14 cellular contexts compared by ENCODE assay signal in genomic region chr1:90000934-90001676, GRCh38. TPM values are rescaled to one million over a fixed set of nuclear protein-coding genes. Genes with fewer than 3 reads are reported as not detected.
A peak's percentile ranks its signal among the peaks of the same experiment; 100 is the strongest.
DNase-seq lines count a peak whose midpoint lies in the region; ATAC-seq and TF ChIP-seq lines count a peak whose summit lies in the region.
"Had no signal": no experiment of that assay in that cellular context is flagged by ENCODE, and none has a peak within 500 bp of the region (broad histone marks: within the 10 kb centered on the region; RNA-seq: fewer than 3 reads in every experiment).

No MANE protein-coding gene starts in this region.

- H3K27ac ChIP-seq in HCT116 (ENCODE audit: low read depth, low read length): no peak overlapping the region
- H3K27ac ChIP-seq in PC-9: 0 out of 2 replicates have a peak overlapping the region, but pooled peaks have one; percentile 4

- H3K79me2 ChIP-seq in HCT116 (ENCODE audit: insufficient read depth, low read length) (peaks cover 98% of the 10 kb centered on the region), PC-9 (ENCODE audit: low read depth) (peaks cover 100% of the 10 kb centered on the region)

- H3K4me3 ChIP-seq in GM12865 (ENCODE audit: low read depth, low read length): no peak overlapping the region
- no peak overlapping the region for H3K4me3 ChIP-seq in HCT116 (replicated peaks in 1 of 2; ENCODE audit: low read depth in 1 of 2, low read length in 2 of 2)
- H3K4me3 ChIP-seq in PC-9: no peak overlapping the region

- H3F3A ChIP-seq in PC-9 (ENCODE audit: insufficient read depth, low read depth): peaks cover 30% of the 10 kb centered on the region; the same call in 1 of the 2 replicates

- CTCF ChIA-PET in HCT116 (lab: Charles Lee) (interaction anchor here (0.5 kb wide), 1 partner anchor 16 kb away, joined by 5 read pairs; no protein-coding TSS in a partner anchor), PC-9 (lab: Charles Lee) (no interaction called here)

- no peak for TF ChIP-seq CTCF in GM12865 (IDR thresholded peaks at IDR 0.05; ENCODE audit: insufficient read depth, low read depth, low read length, missing control alignments)
- peak; percentile 11 to 53 (median 34); a peak in 4 of 6 replicates for TF ChIP-seq CTCF in HCT116 (IDR thresholded peaks at IDR 0.05 in 2 of 3, conservative IDR thresholded peaks at IDR 0.05 in 1 of 3; ENCODE audit: borderline replicate concordance in 1 of 3, insufficient read depth in 1 of 3, low read depth in 2 of 3, low read length in 2 of 3)
- TF ChIP-seq CTCF in PC-9 (conservative IDR thresholded peaks at IDR 0.05): no peak
- peak; percentile 34 for TF ChIP-seq CTCF in neural crest cell (conservative IDR thresholded peaks at IDR 0.05)

- H3K4me1 ChIP-seq in HCT116 (ENCODE audit: control insufficient read depth in 1 of 2, insufficient read depth in 2 of 2, low read length in 2 of 2): peaks cover 3 to 4% of the 10 kb centered on the region in 2 experiments; a peak in 2 of 4 replicates
- H3K4me1 ChIP-seq in PC-9 (replicated peaks; ENCODE audit: insufficient read depth): peaks cover 70% of the 10 kb centered on the region

- no peaks in the 10 kb centered on the region for H3K9me3 Mint-ChIP-seq in neural crest cell
- H3K9me3 Mint-ChIP-seq: activated T-helper 1 cell treated with anti-CD3 and anti-CD28 coated beads, Interleukin-12 subunit alpha, Interleukin-12 subunit beta, Interleukin-2, Interleukin-4 antibody, amounts not matched to agents 30 ng/mL and 10 ng/mL and 1 ng/mL, durations not matched to agents 14 hours and 24 hours and 36 hours; natural killer cell had no signal

- TF ChIP-seq RAD21 in HCT116 (IDR thresholded peaks at IDR 0.05; ENCODE audit: low read depth): no peak

- no peaks in the 10 kb centered on the region; the same call in 1 of the 2 replicates for H4K20me1 ChIP-seq in HCT116 (ENCODE audit: insufficient read depth)
- H4K20me1 ChIP-seq in PC-9 (ENCODE audit: insufficient read depth): peaks cover 83% of the 10 kb centered on the region

- peak; percentile 73 for ATAC-seq in HCT116
- no peak for ATAC-seq in GM18517 (IDR thresholded peaks at IDR 0.05; ENCODE audit: unreplicated experiment)
- no peak for ATAC-seq in GM19463 (IDR thresholded peaks at IDR 0.05; ENCODE audit: unreplicated experiment)

- peak; percentile 18 for DNase-seq in GM12865 (ENCODE audit: low read depth)
- no peak for DNase-seq in HCT116 (ENCODE audit: low read depth, low spot score)
- no peak for DNase-seq in PC-9
- DNase-seq in neural crest cell (ENCODE audit: low read depth, low spot score): no peak
- no peak for DNase-seq in nucleus accumbens (lab: John Stamatoyannopoulos, UW)
- DNase-seq in 8988T: no peak
- DNase-seq: central memory CD4-positive, alpha-beta T cell; natural killer cell; NCI-H146; stimulated activated CD4-positive, alpha-beta T cell treated with anti-CD3 and anti-CD28 coated beads, Interleukin-12 subunit alpha, Interleukin-12 subunit beta, amount 100 ng/mL, for 4 hours; stimulated activated CD8-positive, alpha-beta memory T cell treated with anti-CD3 and anti-CD28 coated beads, Interleukin-4, amount 100 ng/mL, for 48 hours had no signal

- no peaks in the 10 kb centered on the region for H3K27me3 Mint-ChIP-seq in neural crest cell (ENCODE audit: low read depth)

- H2AFZ ChIP-seq in HCT116 (ENCODE audit: low read depth, low read length, poor library complexity, severe bottlenecking) (no peak overlapping the region), PC-9 (no peak overlapping the region)

- no peak for TF ChIP-seq POLR2A in HCT116 (IDR thresholded peaks at IDR 0.05; ENCODE audit: borderline replicate concordance, extremely low read depth, insufficient read depth, insufficient read length)

- peak overlapping the region; percentile 22 for H3K27ac Mint-ChIP-seq in neural crest cell (ENCODE audit: unreplicated experiment)
- H3K27ac Mint-ChIP-seq: activated T-helper 1 cell treated with anti-CD3 and anti-CD28 coated beads, Interleukin-12 subunit alpha, Interleukin-12 subunit beta, Interleukin-2, Interleukin-4 antibody, amounts not matched to agents 30 ng/mL and 10 ng/mL and 1 ng/mL, durations not matched to agents 14 hours and 24 hours and 36 hours had no signal

- H3K4me2 ChIP-seq in HCT116 (ENCODE audit: low read length) (no peak overlapping the region), PC-9 (no peak overlapping the region)

- peaks cover 49% of the 10 kb centered on the region for H3K4me1 Mint-ChIP-seq in neural crest cell

- no peak overlapping the region for H3K9ac ChIP-seq in HCT116 (ENCODE audit: low read length)

- no peaks in the 10 kb centered on the region for H3K9me3 ChIP-seq in HCT116 (ENCODE audit: control insufficient read depth in 1 of 2, insufficient read depth in 1 of 2, low read depth in 1 of 2, low read length in 2 of 2)
- no peaks in the 10 kb centered on the region for H3K9me3 ChIP-seq in PC-9 (ENCODE audit: insufficient read depth, low read depth)

- intact Hi-C loops in HCT116 (cut with micrococcal nuclease): no loop called here
- intact Hi-C loops in PC-9 (cut with micrococcal nuclease; ENCODE audit: unreplicated experiment): no loop called here

- H3K4me3 Mint-ChIP-seq in neural crest cell: peak overlapping the region; percentile 12
- H3K4me3 Mint-ChIP-seq: activated T-helper 1 cell treated with anti-CD3 and anti-CD28 coated beads, Interleukin-12 subunit alpha, Interleukin-12 subunit beta, Interleukin-2, Interleukin-4 antibody, amounts not matched to agents 30 ng/mL and 10 ng/mL and 1 ng/mL, durations not matched to agents 14 hours and 24 hours and 36 hours; natural killer cell had no signal

- H3K36me3 ChIP-seq in HCT116 (ENCODE audit: control insufficient read depth in 1 of 2, insufficient read depth in 2 of 2, low read length in 2 of 2) (peaks cover 0 to 15% of the 10 kb centered on the region in 2 experiments; a peak in 2 of 4 replicates), PC-9 (ENCODE audit: low read depth) (peaks cover 83% of the 10 kb centered on the region)

- RAD21 ChIA-PET in HCT116 (lab: Charles Lee; ENCODE audit: low non-redundant PET in 1 of 2, low total read pairs in 2 of 2, uncharacterized antibody in 2 of 2, unreplicated experiment in 2 of 2): no interaction called here

- H3K9me2 ChIP-seq in HCT116 (ENCODE audit: insufficient read depth): no peaks in the 10 kb centered on the region
- no peaks in the 10 kb centered on the region for H3K9me2 ChIP-seq in PC-9 (ENCODE audit: insufficient read depth)

- POLR2A ChIA-PET in HCT116 (lab: Charles Lee): no interaction called here
- POLR2A ChIA-PET in PC-9 (lab: Charles Lee; ENCODE audit: unreplicated experiment): interaction anchor here (0.6 kb wide), 1 partner anchor 935 kb away, joined by 7 read pairs; no protein-coding TSS in a partner anchor

- no TSS peak for BruUV-seq in HCT116 (replicated peaks; lab: Mats Ljungman, UMichigan)
- no TSS peak for BruUV-seq in PC-9 (replicated peaks; lab: Mats Ljungman, UMichigan)

- peaks cover 6% of the 10 kb centered on the region for H3K36me3 Mint-ChIP-seq in neural crest cell (ENCODE audit: low read depth)
- H3K36me3 Mint-ChIP-seq: natural killer cell had no signal

- no peaks in the 10 kb centered on the region for H3K27me3 ChIP-seq in HCT116 (ENCODE audit: insufficient read depth, low read length)
- H3K27me3 ChIP-seq in PC-9 (ENCODE audit: insufficient read depth, low read depth): no peaks in the 10 kb centered on the region

TF ChIP-seq in HCT116, 20 proteins besides CTCF, POLR2A, EP300 and RAD21 (continues in another document):
- no peak for TF ChIP-seq REST (IDR thresholded peaks at IDR 0.05; ENCODE audit: low read depth)
- TF ChIP-seq TCF7L2 (IDR thresholded peaks at IDR 0.05; ENCODE audit: borderline replicate concordance, extremely low read depth, insufficient read depth, insufficient read length): no peak
- no peak for TF ChIP-seq CEBPB (IDR thresholded peaks at IDR 0.05; ENCODE audit: low read depth)
- no peak for TF ChIP-seq ZFX (IDR thresholded peaks at IDR 0.05)
- no peak for TF ChIP-seq SRF (IDR thresholded peaks at IDR 0.05; ENCODE audit: low read depth)

RNA-seq across cellular contexts. Expression of gene ZNF326, which starts 6.2 kb away (rescaled TPM):
- total RNA-seq in HCT116 (2021; ENCODE audit: unreplicated experiment): 19.3 TPM
- 5.1 and 5.5 TPM in 2 replicates for polyA plus RNA-seq in HCT116 (2012)
- 23.2 and 26.2 TPM in 2 replicates for total RNA-seq in PC-9 (2021)
- total RNA-seq in neural crest cell: 42.9 and 43.8 TPM in 2 replicates

Comparison
In these comparisons a context has a peak if more than half of its experiments do, and no peak if none do; other contexts are left out.
1. CTCF ChIP-seq: peak in HCT116 (3 of 3) and neural crest cell (single experiment); none in GM12865 (single experiment) and PC-9 (single experiment).